Comparison of ENCODE assay signal across 23 cellular contexts in the genomic region with DNA sequence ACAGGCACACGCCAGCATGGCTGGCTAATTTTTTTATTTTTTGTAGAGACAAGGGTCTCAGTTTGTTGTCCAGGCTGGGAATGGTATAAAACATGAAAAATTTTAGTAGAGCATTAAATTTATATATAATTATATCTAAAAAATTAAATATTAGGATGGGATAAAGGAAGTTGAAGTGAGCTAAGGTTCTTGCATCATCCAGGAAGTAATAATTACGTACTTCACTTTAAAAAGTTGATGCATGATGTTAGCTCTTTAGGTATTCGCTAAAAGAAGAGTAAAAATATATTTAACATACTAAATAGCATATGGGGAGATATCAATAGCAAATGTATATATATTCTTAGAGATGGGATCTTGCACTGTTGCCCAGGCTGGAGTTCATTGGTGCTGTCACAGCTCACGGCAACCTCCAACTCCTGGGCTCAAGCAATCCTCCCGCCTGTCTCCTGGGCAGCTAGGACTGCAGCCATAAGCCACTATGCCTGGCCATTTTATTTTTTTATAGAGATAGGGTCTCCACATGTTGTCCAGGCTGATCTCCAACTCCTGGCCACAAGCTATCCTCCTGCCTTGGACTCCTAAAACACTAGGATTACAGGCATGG.
"Had no signal": no experiment of that assay in that cellular context is flagged by ENCODE, and none has a peak within 500 bp of the region (broad histone marks: within the 10 kb centered on the region; RNA-seq: fewer than 3 reads in every experiment).

No MANE protein-coding gene starts in this region.

- H3K4me1 Mint-ChIP-seq: endodermal cell; mesothelial cell of epicardium; stimulated activated naive B cell treated with anti-CD40 and anti-IgM and Interleukin-4, amounts not matched to agents 10 μg/mL and 1 μg/mL and 100 μg/mL, for 72 hours had no signal

- H3K27me3 Mint-ChIP-seq: activated CD4-positive, alpha-beta memory T cell treated with anti-CD3 and anti-CD28 coated beads for 36 hours; activated naive CD8-positive, alpha-beta T cell treated with anti-CD3 and anti-CD28 coated beads for 36 hours; activated T-helper 17 cell treated with anti-CD3 and anti-CD28 coated beads, Interleukin-2, amount 50 U/mL, for 72 hours; natural killer cell treated with Interleukin-12 subunit alpha and Interleukin-12 subunit beta and Interleukin-15 and Interleukin-18, amount 100 ng/mL, for 72 hours; stimulated activated naive B cell treated with anti-CD40 and anti-IgM and Interleukin-4, amounts not matched to agents 10 μg/mL and 1 μg/mL and 100 μg/mL, for 72 hours had no signal

- H3K27ac ChIP-seq: epithelial cell of prostate, foreskin keratinocyte, parathyroid adenoma, sigmoid colon, thyroid gland, WERI-Rb-1 had no signal

- H2AFZ ChIP-seq: parathyroid adenoma had no signal

- H3K4me3 Mint-ChIP-seq: activated CD4-positive, alpha-beta memory T cell treated with anti-CD3 and anti-CD28 coated beads for 36 hours; activated naive CD8-positive, alpha-beta T cell treated with anti-CD3 and anti-CD28 coated beads for 36 hours; activated T-helper 17 cell treated with anti-CD3 and anti-CD28 coated beads, Interleukin-2, amount 50 U/mL, for 72 hours; endodermal cell; mesothelial cell of epicardium; natural killer cell treated with Interleukin-12 subunit alpha and Interleukin-12 subunit beta and Interleukin-15 and Interleukin-18, amount 100 ng/mL, for 72 hours; stimulated activated naive B cell treated with anti-CD40 and anti-IgM and Interleukin-4, amounts not matched to agents 10 μg/mL and 1 μg/mL and 100 μg/mL, for 72 hours had no signal

- DNase-seq: activated CD4-positive, alpha-beta memory T cell treated with anti-CD3 and anti-CD28 coated beads for 36 hours; activated naive CD4-positive, alpha-beta T cell; activated naive CD8-positive, alpha-beta T cell treated with anti-CD3 and anti-CD28 coated beads for 36 hours; activated T-cell treated with anti-CD3 and anti-CD28 coated beads for 4 hours; amniotic stem cell; endodermal cell; foreskin keratinocyte; glutamatergic neuron; hypothalamus; islet precursor cell; left colon; sigmoid colon; stimulated activated CD4-positive, alpha-beta T cell treated with anti-CD3 and anti-CD28 coated beads, Interleukin-4, amount 100 ng/mL, for 4 hours; stimulated activated naive B cell treated with anti-CD40 and anti-IgM and Interleukin-4, amounts not matched to agents 10 μg/mL and 1 μg/mL and 100 μg/mL, for 72 hours; T-helper 2 cell; thyroid gland; WERI-Rb-1 had no signal

- H3K27me3 ChIP-seq: foreskin keratinocyte, sigmoid colon, thyroid gland had no signal

- H3K4me3 ChIP-seq: lung, sigmoid colon, thyroid gland had no signal

- H3K36me3 Mint-ChIP-seq: natural killer cell treated with Interleukin-12 subunit alpha and Interleukin-12 subunit beta and Interleukin-15 and Interleukin-18, amount 100 ng/mL, for 72 hours had no signal

- H3K4me1 ChIP-seq: foreskin keratinocyte, parathyroid adenoma, sigmoid colon, thyroid gland had no signal

- H3K36me3 ChIP-seq: thyroid gland had no signal

- H3K9me3 ChIP-seq: sigmoid colon, thyroid gland had no signal

- ATAC-seq: activated T-helper 17 cell treated with anti-CD3 and anti-CD28 coated beads, Interleukin-2, amount 50 U/mL, for 72 hours; foreskin keratinocyte; left colon; natural killer cell treated with Interleukin-12 subunit alpha and Interleukin-12 subunit beta and Interleukin-15 and Interleukin-18, amount 100 ng/mL, for 72 hours; stimulated activated naive B cell treated with anti-CD40 and anti-IgM and Interleukin-4, amounts not matched to agents 10 μg/mL and 1 μg/mL and 100 μg/mL, for 72 hours had no signal

- H3K27ac Mint-ChIP-seq: activated CD4-positive, alpha-beta memory T cell treated with anti-CD3 and anti-CD28 coated beads for 36 hours; endodermal cell; mesothelial cell of epicardium; stimulated activated naive B cell treated with anti-CD40 and anti-IgM and Interleukin-4, amounts not matched to agents 10 μg/mL and 1 μg/mL and 100 μg/mL, for 72 hours had no signal

- H3K9me3 Mint-ChIP-seq: activated CD4-positive, alpha-beta memory T cell treated with anti-CD3 and anti-CD28 coated beads for 36 hours; activated naive CD8-positive, alpha-beta T cell treated with anti-CD3 and anti-CD28 coated beads for 36 hours; activated T-helper 17 cell treated with anti-CD3 and anti-CD28 coated beads, Interleukin-2, amount 50 U/mL, for 72 hours; endodermal cell; natural killer cell treated with Interleukin-12 subunit alpha and Interleukin-12 subunit beta and Interleukin-15 and Interleukin-18, amount 100 ng/mL, for 72 hours; stimulated activated naive B cell treated with anti-CD40 and anti-IgM and Interleukin-4, amounts not matched to agents 10 μg/mL and 1 μg/mL and 100 μg/mL, for 72 hours had no signal
